In genomic region chr11:32118025-32118974, GRCh38 we compare ENCODE assay signal across 16 cellular contexts. TPM values are rescaled to one million over a fixed set of nuclear protein-coding genes. Genes with fewer than 3 reads are reported as not detected.
A peak's percentile ranks its signal among the peaks of the same experiment; 100 is the strongest.
DNase-seq lines count a peak whose midpoint lies in the region; ATAC-seq and TF ChIP-seq lines count a peak whose summit lies in the region.
"Had no signal": no experiment of that assay in that cellular context is flagged by ENCODE, and none has a peak within 500 bp of the region (broad histone marks: within the 10 kb centered on the region; RNA-seq: fewer than 3 reads in every experiment).

No MANE protein-coding gene starts in this region.

- peak overlapping the region; percentile 98; the same call in 2 of the 3 replicates for H2BK15ac ChIP-seq in IMR-90 (ENCODE audit: low read depth, low read length)

- H3K4me2 ChIP-seq in IMR-90 (ENCODE audit: low read depth, low read length): no peak overlapping the region
- H3K4me2 ChIP-seq: BLaER1 had no signal

- H3K27ac ChIP-seq in IMR-90 (ENCODE audit: insufficient read depth, low read length): no peak overlapping the region
- no peak overlapping the region for H3K27ac ChIP-seq in foreskin keratinocyte
- no peak overlapping the region for H3K27ac ChIP-seq in vagina
- H3K27ac ChIP-seq: BLaER1 had no signal

- H3K36me3 ChIP-seq in IMR-90 (ENCODE audit: control insufficient read depth, insufficient read depth, low read length) (no peaks in the 10 kb centered on the region), adipocyte (ENCODE audit: control insufficient read depth, insufficient read depth, low read length, severe bottlenecking) (no peaks in the 10 kb centered on the region), vagina (no peaks in the 10 kb centered on the region)
- H3K36me3 ChIP-seq: BLaER1 had no signal

- peak overlapping the region; percentile 11 for H2AFZ ChIP-seq in IMR-90 (replicated peaks; ENCODE audit: low read length, poor library complexity)

- H3K27me3 ChIP-seq in IMR-90 (ENCODE audit: control insufficient read depth, insufficient read depth, low read length) (peaks cover 2% of the 10 kb centered on the region; the same call in 1 of the 2 replicates), adipocyte (replicated peaks; ENCODE audit: control insufficient read depth, insufficient read depth, low read length) (peaks cover 2% of the 10 kb centered on the region), foreskin keratinocyte (peaks cover 18% of the 10 kb centered on the region), vagina (no peaks in the 10 kb centered on the region)
- H3K27me3 ChIP-seq: BLaER1 had no signal

- peak overlapping the region; percentile 32; the same call in 1 of the 2 replicates for H4K5ac ChIP-seq in IMR-90 (ENCODE audit: low read depth, low read length)

- BruUV-seq in IMR-90 (replicated peaks; lab: Mats Ljungman, UMichigan): no TSS peak

- H2AK5ac ChIP-seq in IMR-90 (ENCODE audit: low read depth, low read length): peak overlapping the region; percentile 92

- dilution Hi-C loops in IMR-90 (cut with HindIII; ENCODE audit: low sequenced_read_pairs, unreplicated experiment): no loop called here

- H2BK5ac ChIP-seq in IMR-90 (ENCODE audit: low read depth, low read length, poor library complexity, severe bottlenecking): peak overlapping the region; percentile 62

- TF ChIP-seq CTCF in AG10803 (conservative IDR thresholded peaks at IDR 0.05; ENCODE audit: low read length) (no peak), IMR-90 (conservative IDR thresholded peaks at IDR 0.05; ENCODE audit: low read depth, low read length) (no peak), foreskin keratinocyte (conservative IDR thresholded peaks at IDR 0.05) (no peak), vagina (IDR thresholded peaks at IDR 0.05) (no peak)

- H3K9ac ChIP-seq in IMR-90 (ENCODE audit: low read depth, low read length) (no peak overlapping the region), adipocyte (ENCODE audit: low read length) (no peak overlapping the region)
- H3K9ac ChIP-seq: BLaER1 had no signal

- peaks cover 7% of the 10 kb centered on the region for H3K9me1 ChIP-seq in IMR-90 (ENCODE audit: insufficient read depth, low read length)

- H3K23ac ChIP-seq in IMR-90 (ENCODE audit: low read depth, low read length): peak overlapping the region; percentile 47; the same call in 1 of the 2 replicates

- peak overlapping the region; percentile 1 to 33; a peak in 1 of 4 replicates for H4K8ac ChIP-seq in IMR-90 (ENCODE audit: low read depth in 2 of 2, low read length in 2 of 2)

- POLR2A ChIA-PET in IMR-90 (lab: Charles Lee; ENCODE audit: unreplicated experiment): no interaction called here

- TF ChIP-seq POLR2A in IMR-90 (IDR thresholded peaks at IDR 0.05; ENCODE audit: low read depth, low read length) (no peak), vagina (IDR thresholded peaks at IDR 0.05) (no peak)

- H3K4me1 ChIP-seq in IMR-90 (ENCODE audit: control insufficient read depth, insufficient read depth, low read length) (peaks cover 5% of the 10 kb centered on the region; the same call in 1 of the 2 replicates), adipocyte (ENCODE audit: control insufficient read depth, insufficient read depth, low read length) (no peaks in the 10 kb centered on the region), foreskin keratinocyte (no peaks in the 10 kb centered on the region), vagina (no peaks in the 10 kb centered on the region)
- H3K4me1 ChIP-seq: BLaER1 had no signal

- WGBS in IMR-90 (ENCODE audit: extremely low coverage in 2 of 2, insufficient read length in 1 of 2), 2 experiments: 94% methylated on average over 2 of the region's 7 CpGs; no CpG with 5 or more reads in 1 of the 2 experiments

- H3K56ac ChIP-seq in IMR-90 (ENCODE audit: extremely low read depth, insufficient read depth, low read length): no peak overlapping the region

- ATAC-seq in IMR-90 (ENCODE audit: low read depth) (peak; percentile 73), foreskin keratinocyte (peak; percentile 97), HG02870 (IDR thresholded peaks at IDR 0.05; ENCODE audit: unreplicated experiment) (no peak)
- ATAC-seq: left lobe of liver; natural killer cell treated with Interleukin-12 subunit alpha and Interleukin-12 subunit beta and Interleukin-15 and Interleukin-18, amount 100 ng/mL, for 72 hours had no signal

- intact Hi-C loops in IMR-90 (cut with micrococcal nuclease) (no loop called here), vagina (cut with DNase I) (no loop called here)

- H3K4ac ChIP-seq in IMR-90 (ENCODE audit: low read depth, low read length): peak overlapping the region; percentile 58

- no peak overlapping the region for H2AK9ac ChIP-seq in IMR-90 (replicated peaks; ENCODE audit: low read depth, low read length, poor library complexity)

- H3K18ac ChIP-seq in IMR-90 (ENCODE audit: low read depth, low read length): peak overlapping the region; percentile 37; the same call in 1 of the 2 replicates

- 0 out of 2 replicates have a peak overlapping the region, but pooled peaks have one; percentile 4 for H3K14ac ChIP-seq in IMR-90 (replicated peaks; ENCODE audit: low read depth, low read length)

- TF ChIP-seq RAD21 in IMR-90 (IDR thresholded peaks at IDR 0.05; ENCODE audit: low read length): no peak

- peak overlapping the region; percentile 39 for H4K91ac ChIP-seq in IMR-90 (ENCODE audit: insufficient read depth, low read depth, low read length)

- H3K79me1 ChIP-seq in IMR-90 (ENCODE audit: low read depth in 1 of 2, low read length in 2 of 2): no peaks in the 10 kb centered on the region

- CTCF ChIA-PET in IMR-90 (lab: Yijun Ruan, JAX): interaction anchor here (0.6 kb wide), 1 partner anchor 207 kb away, joined by 5 read pairs; no protein-coding TSS in a partner anchor

- in situ Hi-C loops in IMR-90 (cut with MboI; ENCODE audit: low sequenced_read_pairs): no loop called here

- DNase-seq in AG10803 (ENCODE audit: low read depth) (peak; percentile 25), IMR-90 (peak; percentile 80), adipocyte (ENCODE audit: low read depth) (peak; percentile 19), foreskin keratinocyte (peak; percentile 46 to 66), NCI-H526 treated with DMSO at 0.1 percent for 48 hours (lab: John Stamatoyannopoulos, UW) (no peak), NCI-H2081 (lab: John Stamatoyannopoulos, UW) (no peak), vagina (ENCODE audit: extremely low spot score in 2 of 2) (no peak)
- DNase-seq: activated CD4-positive, alpha-beta T cell treated with anti-CD3 and anti-CD28 coated beads for 4 hours; GF-D8; NCI-H1417; NCI-H774; stimulated activated CD4-positive, alpha-beta T cell treated with anti-CD3 and anti-CD28 coated beads, Interleukin-12 subunit alpha, Interleukin-12 subunit beta, amount 100 ng/mL, for 4 hours had no signal

- H3K9me3 ChIP-seq in IMR-90 (ENCODE audit: control insufficient read depth, insufficient read depth, low read length): no peaks in the 10 kb centered on the region
- no peaks in the 10 kb centered on the region for H3K9me3 ChIP-seq in adipocyte (ENCODE audit: control insufficient read depth, low read length)
- H3K9me3 ChIP-seq in vagina: no peaks in the 10 kb centered on the region
- H3K9me3 ChIP-seq: BLaER1 had no signal

- no peak overlapping the region for H3K4me3 ChIP-seq in AG10803 (ENCODE audit: low read length)
- no peak overlapping the region for H3K4me3 ChIP-seq in IMR-90 (ENCODE audit: insufficient read depth, low read depth, low read length)
- H3K4me3 ChIP-seq in adipocyte (ENCODE audit: low read length): no peak overlapping the region
- no peak overlapping the region for H3K4me3 ChIP-seq in vagina
- H3K4me3 ChIP-seq: BLaER1 had no signal

- H2BK120ac ChIP-seq in IMR-90 (ENCODE audit: low read depth, low read length): peak overlapping the region; percentile 61

- peak overlapping the region; percentile 61 for H2BK20ac ChIP-seq in IMR-90 (ENCODE audit: low read depth, low read length)

- no peaks in the 10 kb centered on the region for H4K20me1 ChIP-seq in IMR-90 (ENCODE audit: insufficient read depth, low read length)
- H4K20me1 ChIP-seq: BLaER1 had no signal

TF ChIP-seq in IMR-90, 13 proteins besides CTCF, POLR2A, EP300 and RAD21 (continues in another document):
- TF ChIP-seq MAZ (IDR thresholded peaks at IDR 0.05; ENCODE audit: borderline replicate concordance, low read depth, low read length): no peak
- TF ChIP-seq MAFK (IDR thresholded peaks at IDR 0.05; ENCODE audit: low read depth, low read length): no peak
- peak; percentile 76 for TF ChIP-seq FOS (IDR thresholded peaks at IDR 0.05; ENCODE audit: low read depth, low read length)
- no peak for TF ChIP-seq MXI1 (IDR thresholded peaks at IDR 0.05; ENCODE audit: borderline replicate concordance, low read depth, low read length)
- TF ChIP-seq SMC3 (IDR thresholded peaks at IDR 0.05; ENCODE audit: low read depth, low read length): no peak
- no peak for TF ChIP-seq NFE2L2 (IDR thresholded peaks at IDR 0.05; ENCODE audit: low read depth, low read length)
- TF ChIP-seq RFX5 (IDR thresholded peaks at IDR 0.05; ENCODE audit: low read depth, low read length): no peak
- TF ChIP-seq ELK1 (IDR thresholded peaks at IDR 0.05; ENCODE audit: borderline replicate concordance, low read depth, low read length): no peak
- no peak for TF ChIP-seq CHD1 (IDR thresholded peaks at IDR 0.05; ENCODE audit: low read depth, low read length)
- no peak for TF ChIP-seq BHLHE40 (IDR thresholded peaks at IDR 0.05; ENCODE audit: low read depth, low read length)
- TF ChIP-seq USF2 (IDR thresholded peaks at IDR 0.05; ENCODE audit: low read depth, low read length): no peak

RNA-seq across cellular contexts. Expression of gene RCN1, which starts 27.4 kb away (rescaled TPM):
- total RNA-seq in IMR-90 (2012; rRNA removed) (129 and 231 TPM in 2 replicates), foreskin keratinocyte (69.7 and 80.1 TPM in 2 replicates), vagina (48.6 TPM)
- polyA plus RNA-seq in IMR-90 (2012; rRNA removed) (171 and 193 TPM in 2 replicates), foreskin keratinocyte (65.5 and 68.1 TPM in 2 replicates)
- polyA plus RNA-seq in IMR-90 (2012; cell fraction: cytosol; rRNA removed): 78.4 and 90.6 TPM in 2 replicates
- polyA plus RNA-seq in IMR-90 (2012; cell fraction: nucleus; rRNA removed; ENCODE audit: low replicate concordance): 40.8 and 127 TPM in 2 replicates

Comparison
In these comparisons a context has a peak if more than half of its experiments do, and no peak if none do; other contexts are left out.
1. DNase-seq: peak in AG10803 (single experiment), IMR-90 (single experiment), adipocyte (single experiment) and foreskin keratinocyte (2 of 2); none in NCI-H526 treated with DMSO at 0.1 percent for 48 hours (single experiment), NCI-H2081 (0 of 2) and vagina (0 of 2).